28 cellular contexts compared by ENCODE assay signal in genomic region chr4:179278647-179279046, GRCh38.
"Had no signal": no experiment of that assay in that cellular context is flagged by ENCODE, and none has a peak within 500 bp of the region (broad histone marks: within the 10 kb centered on the region; RNA-seq: fewer than 3 reads in every experiment).

No MANE protein-coding gene starts in this region.

- H2AFZ ChIP-seq: neural progenitor cell, parathyroid adenoma had no signal

- H3K27me3 ChIP-seq: neural progenitor cell, ovary, right lobe of liver, spleen, suprapubic skin, testis, tibial artery, transverse colon, upper lobe of right lung, uterus had no signal

- H3K27ac ChIP-seq: neural progenitor cell, ovary, parathyroid adenoma, psoas muscle, right lobe of liver, skin epidermis, spleen, suprapubic skin, testis, tibial artery, transverse colon, upper lobe of right lung, uterus had no signal

- H3K4me1 ChIP-seq: neural progenitor cell, parathyroid adenoma, psoas muscle, right lobe of liver, spleen, suprapubic skin, testis, tibial artery, transverse colon, upper lobe of right lung, uterus had no signal

- H3K9ac ChIP-seq: neural progenitor cell, parathyroid adenoma had no signal

- DNase-seq: natural killer cell; occipital lobe; ovary; posterior cingulate gyrus; psoas muscle; right cardiac atrium; right lobe of liver; spleen; stimulated activated CD4-positive, alpha-beta T cell treated with anti-CD3 and anti-CD28 coated beads, Interleukin-12 subunit alpha, Interleukin-12 subunit beta, amount 100 ng/mL, for 4 hours; stimulated activated CD4-positive, alpha-beta T cell treated with anti-CD3 and anti-CD28 coated beads, Interleukin-1b, Interleukin-23, amount 100 ng/mL, for 48 hours; stimulated activated CD4-positive, alpha-beta T cell treated with anti-CD3 and anti-CD28 coated beads, Interleukin-4, amount 100 ng/mL, for 1 hour; stimulated activated CD4-positive, alpha-beta T cell treated with anti-CD3 and anti-CD28 coated beads, Interleukin-4, amount 100 ng/mL, for 4 hours; stimulated activated CD8-positive, alpha-beta memory T cell treated with anti-CD3 and anti-CD28 coated beads, Interleukin-4, amount 100 ng/mL, for 48 hours; stimulated activated naive CD4-positive, alpha-beta T cell; stimulated activated naive CD8-positive, alpha-beta T cell treated with anti-CD3 and anti-CD28 coated beads, Interleukin-15, amount 100 ng/mL, for 72 hours; stimulated activated naive CD8-positive, alpha-beta T cell treated with anti-CD3 and anti-CD28 coated beads, Interleukin-15, Interleukin-2, amounts not matched to agents 100 U/mL and 50 U/mL, for 24 hours; substantia nigra; testis; tibial artery; transverse colon; upper lobe of right lung; uterus had no signal

- H3K4me2 ChIP-seq: neural progenitor cell, smooth muscle cell had no signal

- H3K4me3 ChIP-seq: neural progenitor cell, ovary, psoas muscle, right lobe of liver, skin epidermis, smooth muscle cell, spleen, suprapubic skin, testis, tibial artery, transverse colon, upper lobe of right lung, uterus had no signal

- H3K79me2 ChIP-seq: parathyroid adenoma had no signal

- H3K36me3 ChIP-seq: neural progenitor cell, ovary, right lobe of liver, spleen, suprapubic skin, tibial artery, transverse colon, upper lobe of right lung, uterus had no signal

- ATAC-seq: natural killer cell; psoas muscle; right cardiac atrium; right lobe of liver; stimulated activated memory B cell treated with anti-CD40 and anti-IgM and Interleukin-4, amounts not matched to agents 10 μg/mL and 1 μg/mL and 100 μg/mL, for 72 hours; stimulated activated naive CD8-positive, alpha-beta T cell treated with anti-CD3 and anti-CD28 coated beads, Interleukin-15, amount 100 ng/mL, for 72 hours; stimulated activated naive CD8-positive, alpha-beta T cell treated with anti-CD3 and anti-CD28 coated beads, Interleukin-15, Interleukin-2, amounts not matched to agents 100 U/mL and 50 U/mL, for 24 hours; upper lobe of right lung had no signal

- H3K9me3 ChIP-seq: ovary, psoas muscle, right lobe of liver, suprapubic skin, testis, tibial artery, transverse colon, upper lobe of right lung, uterus had no signal
